1 cellular context compared by ENCODE assay signal in the genomic region with DNA sequence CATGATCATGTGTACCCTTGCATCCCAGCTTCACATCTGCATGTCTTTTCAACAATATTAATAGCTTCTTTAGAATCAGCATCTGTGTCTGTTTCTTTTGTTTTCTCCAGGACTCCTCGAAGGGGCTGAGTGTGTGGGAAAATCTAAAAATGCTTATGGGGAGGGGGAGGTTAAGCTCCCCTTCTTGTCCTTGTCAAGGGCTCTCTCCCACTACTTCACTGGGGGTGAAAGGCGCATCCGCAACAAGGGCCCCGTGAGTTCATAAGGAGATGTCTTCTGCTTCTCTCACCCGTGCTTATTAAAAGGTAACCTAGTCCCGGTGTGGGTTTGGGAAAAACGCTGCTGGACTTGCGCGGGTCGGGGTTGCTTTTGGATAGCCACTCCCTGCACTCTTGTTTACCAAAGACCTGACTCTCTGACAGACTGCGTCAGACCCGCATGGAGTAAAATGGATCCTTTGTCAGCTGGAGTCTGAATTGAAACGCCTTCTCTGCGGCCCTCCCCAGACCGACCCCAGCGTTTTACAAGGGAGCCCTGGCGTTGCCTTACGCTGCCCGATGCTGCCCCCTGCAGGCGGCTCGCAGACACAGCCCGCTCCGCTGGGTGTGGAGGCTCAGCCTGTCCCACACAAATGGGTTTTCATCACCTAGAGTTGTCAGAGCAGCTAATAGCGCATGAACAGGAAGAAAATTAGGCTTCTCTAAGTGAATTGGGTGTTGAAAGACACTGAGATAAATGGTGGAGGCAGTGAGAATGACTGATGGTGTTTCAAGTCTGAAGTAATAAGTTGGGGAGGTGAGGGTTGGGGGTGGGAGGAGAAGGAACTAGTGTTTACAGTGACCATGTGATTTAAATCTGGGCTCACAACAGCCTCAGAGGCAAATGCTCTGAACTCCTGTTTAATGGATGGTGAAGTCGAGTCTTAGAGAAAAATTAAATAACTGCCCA.
TF ChIP-seq lines count a peak whose summit lies in the region.

No MANE protein-coding gene starts in this region.

TF ChIP-seq in K562, 482 proteins besides CTCF, POLR2A, EP300 and RAD21 (continued from another document and continues in another):
- 0 out of 2 replicates have a peak, but pooled peaks have one; percentile 39 for TF ChIP-seq ZNF311 (CRISPR knock-in tag; IDR thresholded peaks at IDR 0.05)
- TF ChIP-seq SMC3 (conservative IDR thresholded peaks at IDR 0.05; ENCODE audit: insufficient read depth, low read depth, low read length), result peak; percentile 100
- no peak for TF ChIP-seq TRIM25 (IDR thresholded peaks at IDR 0.05; ENCODE audit: borderline replicate concordance)
- TF ChIP-seq DMBX1 (CRISPR knock-in tag; IDR thresholded peaks at IDR 0.05; ENCODE audit: borderline replicate concordance), result peak; percentile 50; the same call in 1 of the 2 replicates
- TF ChIP-seq NCOR1 (IDR thresholded peaks at IDR 0.05), result no peak
- no peak for TF ChIP-seq HIVEP1 (CRISPR knock-in tag; IDR thresholded peaks at IDR 0.05)
- no peak for TF ChIP-seq LARP7 (IDR thresholded peaks at IDR 0.05)
- no peak; the same call in 1 of the 2 replicates for TF ChIP-seq KLF6 (CRISPR knock-in tag; IDR thresholded peaks at IDR 0.05; ENCODE audit: borderline replicate concordance)
- no peak for TF ChIP-seq DNMT1 (IDR thresholded peaks at IDR 0.05)
- TF ChIP-seq E2F3 (CRISPR knock-in tag; IDR thresholded peaks at IDR 0.05), result no peak
- TF ChIP-seq GABPB2 (CRISPR knock-in tag; conservative IDR thresholded peaks at IDR 0.05), result no peak
- TF ChIP-seq FOXJ2 (tag; IDR thresholded peaks at IDR 0.05), result no peak
- TF ChIP-seq NFATC3 (IDR thresholded peaks at IDR 0.05), result no peak
- TF ChIP-seq THAP7 (CRISPR knock-in tag; IDR thresholded peaks at IDR 0.05), result no peak
- TF ChIP-seq, protein P1, sequence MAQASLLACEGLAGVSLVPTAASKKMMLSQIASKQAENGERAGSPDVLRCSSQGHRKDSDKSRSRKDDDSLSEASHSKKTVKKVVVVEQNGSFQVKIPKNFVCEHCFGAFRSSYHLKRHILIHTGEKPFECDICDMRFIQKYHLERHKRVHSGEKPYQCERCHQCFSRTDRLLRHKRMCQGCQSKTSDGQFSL (CRISPR knock-in tag; IDR thresholded peaks at IDR 0.05), result no peak
- TF ChIP-seq, protein P1 (tag; IDR thresholded peaks at IDR 0.05), result no peak
- no peak for TF ChIP-seq ZNF184 (CRISPR knock-in tag; IDR thresholded peaks at IDR 0.05)
- no peak for TF ChIP-seq WHSC1 (IDR thresholded peaks at IDR 0.05; ENCODE audit: low read length)
- TF ChIP-seq E2F5 (CRISPR knock-in tag; IDR thresholded peaks at IDR 0.05), result no peak
- TF ChIP-seq HOXB6 (CRISPR knock-in tag; IDR thresholded peaks at IDR 0.05; ENCODE audit: borderline replicate concordance), result no peak
- no peak for TF ChIP-seq USF2 (CRISPR knock-in tag; IDR thresholded peaks at IDR 0.05)
- TF ChIP-seq ZBTB43 (CRISPR knock-in tag; IDR thresholded peaks at IDR 0.05), result no peak
- TF ChIP-seq ZNF274 (IDR thresholded peaks at IDR 0.05; ENCODE audit: borderline replicate concordance, low read depth, low read length), result no peak
- TF ChIP-seq PML (IDR thresholded peaks at IDR 0.05; ENCODE audit: low read length), result peak; percentile 28; the same call in 1 of the 2 replicates
- no peak; the same call in 1 of the 2 replicates for TF ChIP-seq TOE1 (IDR thresholded peaks at IDR 0.05; ENCODE audit: borderline replicate concordance)
- TF ChIP-seq TOE1 (CRISPR knock-in tag; IDR thresholded peaks at IDR 0.05; ENCODE audit: borderline replicate concordance, low read depth), result no peak
- TF ChIP-seq, protein P2, sequence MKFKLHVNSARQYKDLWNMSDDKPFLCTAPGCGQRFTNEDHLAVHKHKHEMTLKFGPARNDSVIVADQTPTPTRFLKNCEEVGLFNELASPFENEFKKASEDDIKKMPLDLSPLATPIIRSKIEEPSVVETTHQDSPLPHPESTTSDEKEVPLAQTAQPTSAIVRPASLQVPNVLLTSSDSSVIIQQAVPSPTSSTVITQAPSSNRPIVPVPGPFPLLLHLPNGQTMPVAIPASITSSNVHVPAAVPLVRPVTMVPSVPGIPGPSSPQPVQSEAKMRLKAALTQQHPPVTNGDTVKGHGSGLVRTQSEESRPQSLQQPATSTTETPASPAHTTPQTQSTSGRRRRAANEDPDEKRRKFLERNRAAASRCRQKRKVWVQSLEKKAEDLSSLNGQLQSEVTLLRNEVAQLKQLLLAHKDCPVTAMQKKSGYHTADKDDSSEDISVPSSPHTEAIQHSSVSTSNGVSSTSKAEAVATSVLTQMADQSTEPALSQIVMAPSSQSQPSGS (CRISPR knock-in tag; IDR thresholded peaks at IDR 0.05), result no peak
- TF ChIP-seq NFXL1 (CRISPR knock-in tag; IDR thresholded peaks at IDR 0.05), result no peak
- no peak for TF ChIP-seq EGR1 (conservative IDR thresholded peaks at IDR 0.05)
- no peak; the same call in 1 of the 2 replicates for TF ChIP-seq SMAD3 (CRISPR knock-in tag; conservative IDR thresholded peaks at IDR 0.05)
- 0 out of 2 replicates have a peak, but pooled peaks have one; percentile 4 for TF ChIP-seq LEF1 (IDR thresholded peaks at IDR 0.05)
- no peak for TF ChIP-seq ETV1 (tag; conservative IDR thresholded peaks at IDR 0.05; ENCODE audit: low read depth)
- TF ChIP-seq, protein P3, sequence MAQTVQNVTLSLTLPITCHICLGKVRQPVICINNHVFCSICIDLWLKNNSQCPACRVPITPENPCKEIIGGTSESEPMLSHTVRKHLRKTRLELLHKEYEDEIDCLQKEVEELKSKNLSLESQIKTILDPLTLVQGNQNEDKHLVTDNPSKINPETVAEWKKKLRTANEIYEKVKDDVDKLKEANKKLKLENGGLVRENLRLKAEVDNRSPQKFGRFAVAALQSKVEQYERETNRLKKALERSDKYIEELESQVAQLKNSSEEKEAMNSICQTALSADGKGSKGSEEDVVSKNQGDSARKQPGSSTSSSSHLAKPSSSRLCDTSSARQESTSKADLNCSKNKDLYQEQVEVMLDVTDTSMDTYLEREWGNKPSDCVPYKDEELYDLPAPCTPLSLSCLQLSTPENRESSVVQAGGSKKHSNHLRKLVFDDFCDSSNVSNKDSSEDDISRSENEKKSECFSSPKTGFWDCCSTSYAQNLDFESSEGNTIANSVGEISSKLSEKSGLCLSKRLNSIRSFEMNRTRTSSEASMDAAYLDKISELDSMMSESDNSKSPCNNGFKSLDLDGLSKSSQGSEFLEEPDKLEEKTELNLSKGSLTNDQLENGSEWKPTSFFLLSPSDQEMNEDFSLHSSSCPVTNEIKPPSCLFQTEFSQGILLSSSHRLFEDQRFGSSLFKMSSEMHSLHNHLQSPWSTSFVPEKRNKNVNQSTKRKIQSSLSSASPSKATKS (CRISPR knock-in tag; IDR thresholded peaks at IDR 0.05), result no peak
- TF ChIP-seq CHD1 (IDR thresholded peaks at IDR 0.05; ENCODE audit: low read length), result no peak
- peak; percentile 70 for TF ChIP-seq ATF7 (IDR thresholded peaks at IDR 0.05)
- TF ChIP-seq CBFA2T2 (conservative IDR thresholded peaks at IDR 0.05), result no peak; the same call in 1 of the 2 replicates
- no peak for TF ChIP-seq ZFP36 (IDR thresholded peaks at IDR 0.05; ENCODE audit: low read depth, low read length, partially characterized antibody)
- no peak for TF ChIP-seq ZNF197 (CRISPR knock-in tag; IDR thresholded peaks at IDR 0.05; ENCODE audit: low read depth)
- peak; percentile 85 for TF ChIP-seq CTBP1 (IDR thresholded peaks at IDR 0.05; ENCODE audit: borderline replicate concordance)
- no peak for TF ChIP-seq GTF3C2 (IDR thresholded peaks at IDR 0.05; ENCODE audit: borderline replicate concordance, extremely low read depth, insufficient read length)
- TF ChIP-seq TSHZ1 (CRISPR knock-in tag; IDR thresholded peaks at IDR 0.05), result no peak
- peak; percentile 67; the same call in 1 of the 2 replicates for TF ChIP-seq SOX6 (IDR thresholded peaks at IDR 0.05)
- no peak for TF ChIP-seq NCOA1 (IDR thresholded peaks at IDR 0.05; ENCODE audit: low read depth)
- TF ChIP-seq CCNT2 (IDR thresholded peaks at IDR 0.05; ENCODE audit: borderline replicate concordance, extremely low read depth, insufficient read length, low read depth, low read length), result no peak
- no peak for TF ChIP-seq ELF2 (CRISPR knock-in tag; IDR thresholded peaks at IDR 0.05)
